Comparison of ENCODE assay signal across 9 cellular contexts in genomic region chr22:20624161-20624616, GRCh38.
DNase-seq lines count a peak whose midpoint lies in the region; ATAC-seq lines count a peak whose summit lies in the region.
"Had no signal": no experiment of that assay in that cellular context is flagged by ENCODE, and none has a peak within 500 bp of the region (broad histone marks: within the 10 kb centered on the region; RNA-seq: fewer than 3 reads in every experiment).

No MANE protein-coding gene starts in this region.

- DNase-seq in activated CD4-positive, CD25-positive, alpha-beta regulatory T cell (lab: John Stamatoyannopoulos, UW) = no peak
- peak; percentile 80 for DNase-seq in activated CD8-positive, alpha-beta memory T cell treated with anti-CD3 and anti-CD28 coated beads, Interleukin-2, amount 10 ng/mL, durations not matched to agents 7 days and 5 days
- DNase-seq in stimulated activated CD8-positive, alpha-beta memory T cell treated with anti-CD3 and anti-CD28 coated beads, Interleukin-4, amount 100 ng/mL, for 24 hours (ENCODE audit: low read depth) = peak; percentile 30
- DNase-seq in globus pallidus (ENCODE audit: low spot score) = no peak
- DNase-seq in SW480 (ENCODE audit: low spot score) = no peak
- DNase-seq in left colon = no peak
- DNase-seq: NCI-H69 had no signal

- H3K27me3 Mint-ChIP-seq in activated CD8-positive, alpha-beta memory T cell treated with anti-CD3 and anti-CD28 coated beads, Interleukin-2, amount 10 ng/mL, durations not matched to agents 7 days and 5 days = peaks cover 29% of the 10 kb centered on the region

- no peaks in the 10 kb centered on the region for H3K9me3 Mint-ChIP-seq in activated CD8-positive, alpha-beta memory T cell treated with anti-CD3 and anti-CD28 coated beads, Interleukin-2, amount 10 ng/mL, durations not matched to agents 7 days and 5 days (ENCODE audit: low read depth)

- CTCF ChIA-PET in activated CD8-positive, alpha-beta memory T cell treated with anti-CD3 and anti-CD28 coated beads, Interleukin-2, amount 10 ng/mL, durations not matched to agents 7 days and 5 days (lab: Charles Lee) = interaction anchor here (1.3 to 1.9 kb wide), 2 partner anchors 59 to 129 kb away, joined by 3 to 4 read pairs; no protein-coding TSS in a partner anchor

- H3K4me1 Mint-ChIP-seq in activated CD8-positive, alpha-beta memory T cell treated with anti-CD3 and anti-CD28 coated beads, Interleukin-2, amount 10 ng/mL, durations not matched to agents 7 days and 5 days = peaks cover 22% of the 10 kb centered on the region

- ATAC-seq in activated CD4-positive, CD25-positive, alpha-beta regulatory T cell treated with anti-CD3 and anti-CD28 coated beads, Interleukin-2, amount 50 U/mL, for 24 hours = peak; percentile 91
- ATAC-seq in HG02870 (IDR thresholded peaks at IDR 0.05; ENCODE audit: unreplicated experiment) (peak; percentile 70), left colon (no peak)
- ATAC-seq in activated CD8-positive, alpha-beta memory T cell treated with anti-CD3 and anti-CD28 coated beads, Interleukin-2, amount 10 ng/mL, durations not matched to agents 7 days and 5 days = peak; percentile 91

- H3K4me3 Mint-ChIP-seq in activated CD8-positive, alpha-beta memory T cell treated with anti-CD3 and anti-CD28 coated beads, Interleukin-2, amount 10 ng/mL, durations not matched to agents 7 days and 5 days = no peak overlapping the region

- no peak overlapping the region for H3K27ac Mint-ChIP-seq in activated CD8-positive, alpha-beta memory T cell treated with anti-CD3 and anti-CD28 coated beads, Interleukin-2, amount 10 ng/mL, durations not matched to agents 7 days and 5 days

- H3K36me3 Mint-ChIP-seq in activated CD8-positive, alpha-beta memory T cell treated with anti-CD3 and anti-CD28 coated beads, Interleukin-2, amount 10 ng/mL, durations not matched to agents 7 days and 5 days = no peaks in the 10 kb centered on the region

- intact Hi-C loops in left colon (cut with DNase I, micrococcal nuclease) = no loop called here

Comparison
In these comparisons a context has a peak if more than half of its experiments do, and no peak if none do; other contexts are left out.
1. DNase-seq: peak in activated CD8-positive, alpha-beta memory T cell treated with anti-CD3 and anti-CD28 coated beads, Interleukin-2, amount 10 ng/mL, durations not matched to agents 7 days and 5 days (single experiment) and stimulated activated CD8-positive, alpha-beta memory T cell treated with anti-CD3 and anti-CD28 coated beads, Interleukin-4, amount 100 ng/mL, for 24 hours (single experiment); none in activated CD4-positive, CD25-positive, alpha-beta regulatory T cell (0 of 4), globus pallidus (single experiment), SW480 (single experiment) and left colon (0 of 2).